1 cellular context compared by ENCODE assay signal in the genomic region with DNA sequence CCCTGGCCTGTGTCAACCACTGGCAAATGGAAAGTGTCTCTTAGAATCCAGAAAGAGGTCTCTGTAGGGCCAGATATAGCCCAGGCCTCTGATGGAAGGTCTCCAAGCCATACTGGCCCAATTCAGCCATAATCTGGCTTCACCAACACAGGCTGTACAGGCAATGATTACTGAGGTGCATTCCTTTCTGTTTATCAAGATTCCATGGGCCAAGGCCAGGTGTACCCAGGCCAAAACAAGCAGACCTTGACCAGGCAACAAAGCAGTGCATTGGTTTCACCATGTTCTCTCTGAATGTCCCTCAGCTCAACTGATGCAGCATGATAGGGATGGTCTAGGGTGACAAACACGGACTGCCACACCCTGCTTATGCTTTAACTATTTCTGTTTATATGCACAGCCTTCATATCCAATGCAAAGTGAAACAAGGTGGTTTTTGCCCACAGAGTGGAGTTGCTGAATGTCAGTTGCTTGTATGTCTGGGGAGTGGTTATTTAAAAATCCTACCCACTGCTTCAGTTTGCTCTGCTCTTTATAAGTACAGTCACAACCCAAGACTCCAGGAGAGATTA.
TF ChIP-seq lines count a peak whose summit lies in the region.

No MANE protein-coding gene starts in this region.

TF ChIP-seq in HepG2, 621 proteins besides CTCF, POLR2A, EP300 and RAD21 (continued from another document and continues in another):
- TF ChIP-seq, protein P1, sequence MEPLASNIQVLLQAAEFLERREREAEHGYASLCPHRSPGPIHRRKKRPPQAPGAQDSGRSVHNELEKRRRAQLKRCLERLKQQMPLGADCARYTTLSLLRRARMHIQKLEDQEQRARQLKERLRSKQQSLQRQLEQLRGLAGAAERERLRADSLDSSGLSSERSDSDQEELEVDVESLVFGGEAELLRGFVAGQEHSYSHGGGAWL (CRISPR knock-in tag; IDR thresholded peaks at IDR 0.05), result no peak
- TF ChIP-seq YEATS2 (CRISPR knock-in tag; IDR thresholded peaks at IDR 0.05; ENCODE audit: borderline replicate concordance) (peak; percentile 55; the same call in 1 of the 2 replicates), WIZ (CRISPR knock-in tag; IDR thresholded peaks at IDR 0.05) (peak; percentile 85; the same call in 1 of the 2 replicates), HMG20A (CRISPR knock-in tag; IDR thresholded peaks at IDR 0.05; ENCODE audit: borderline replicate concordance) (peak; percentile 89), TAF1 (CRISPR knock-in tag; IDR thresholded peaks at IDR 0.05) (no peak; the same call in 1 of the 2 replicates), JARID2 (CRISPR knock-in tag; IDR thresholded peaks at IDR 0.05; ENCODE audit: insufficient replicate concordance) (no peak), NCOA5 (CRISPR knock-in tag; IDR thresholded peaks at IDR 0.05) (no peak), HNF4A (CRISPR knock-in tag; IDR thresholded peaks at IDR 0.05) (peak; percentile 98), ZNF17 (CRISPR knock-in tag; IDR thresholded peaks at IDR 0.05) (no peak), GATAD2A (CRISPR knock-in tag; IDR thresholded peaks at IDR 0.05) (peak; percentile 96), NPAS2 (CRISPR knock-in tag; IDR thresholded peaks at IDR 0.05; ENCODE audit: borderline replicate concordance) (no peak), CREB1 (IDR thresholded peaks at IDR 0.05) (no peak), CREB1 (CRISPR knock-in tag; IDR thresholded peaks at IDR 0.05) (peak; percentile 50; the same call in 1 of the 2 replicates), JUN (CRISPR knock-in tag; IDR thresholded peaks at IDR 0.05) (no peak), ZFAT (CRISPR knock-in tag; conservative IDR thresholded peaks at IDR 0.05) (no peak), SPEN (CRISPR knock-in tag; IDR thresholded peaks at IDR 0.05; ENCODE audit: low read depth) (peak; percentile 79), ZMYM4 (CRISPR knock-in tag; IDR thresholded peaks at IDR 0.05) (peak; percentile 89), ZNF230 (CRISPR knock-in tag; IDR thresholded peaks at IDR 0.05) (no peak), KLF11 (CRISPR knock-in tag; IDR thresholded peaks at IDR 0.05) (no peak), HES4 (CRISPR knock-in tag; IDR thresholded peaks at IDR 0.05; ENCODE audit: borderline replicate concordance) (no peak), GPN1 (CRISPR knock-in tag; IDR thresholded peaks at IDR 0.05; ENCODE audit: borderline replicate concordance) (no peak), SIN3B (IDR thresholded peaks at IDR 0.05; ENCODE audit: low read length) (no peak), HOXA5 (CRISPR knock-in tag; IDR thresholded peaks at IDR 0.05) (no peak), PRMT3 (CRISPR knock-in tag; IDR thresholded peaks at IDR 0.05; ENCODE audit: borderline replicate concordance, low read depth) (no peak), ZNF546 (CRISPR knock-in tag; conservative IDR thresholded peaks at IDR 0.05) (no peak), STAG1 (CRISPR knock-in tag; IDR thresholded peaks at IDR 0.05) (peak; percentile 25; the same call in 1 of the 2 replicates), KDM5B (CRISPR knock-in tag; IDR thresholded peaks at IDR 0.05; ENCODE audit: borderline replicate concordance) (no peak), ZNF549 (CRISPR knock-in tag; IDR thresholded peaks at IDR 0.05) (no peak), XRCC5 (optimal IDR thresholded peaks at IDR 0.05; ENCODE audit: low read length) (no peak), RCOR2 (CRISPR knock-in tag; IDR thresholded peaks at IDR 0.05) (peak; percentile 80; the same call in 1 of the 2 replicates), ZFYVE20 (CRISPR knock-in tag; IDR thresholded peaks at IDR 0.05; ENCODE audit: borderline replicate concordance, low read depth) (no peak), SMARCC2 (IDR thresholded peaks at IDR 0.05) (no peak), ZNF678 (CRISPR knock-in tag; IDR thresholded peaks at IDR 0.05) (no peak), ZBTB3 (CRISPR knock-in tag; IDR thresholded peaks at IDR 0.05; ENCODE audit: borderline replicate concordance, low read depth) (no peak), ZFP36L2 (CRISPR knock-in tag; IDR thresholded peaks at IDR 0.05) (no peak)
- TF ChIP-seq, protein P2, sequence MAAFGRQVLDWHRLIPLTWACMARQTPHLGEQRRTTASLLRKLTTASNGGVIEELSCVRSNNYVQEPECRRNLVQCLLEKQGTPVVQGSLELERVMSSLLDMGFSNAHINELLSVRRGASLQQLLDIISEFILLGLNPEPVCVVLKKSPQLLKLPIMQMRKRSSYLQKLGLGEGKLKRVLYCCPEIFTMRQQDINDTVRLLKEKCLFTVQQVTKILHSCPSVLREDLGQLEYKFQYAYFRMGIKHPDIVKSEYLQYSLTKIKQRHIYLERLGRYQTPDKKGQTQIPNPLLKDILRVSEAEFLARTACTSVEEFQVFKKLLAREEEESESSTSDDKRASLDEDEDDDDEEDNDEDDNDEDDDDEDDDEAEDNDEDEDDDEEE (CRISPR knock-in tag; IDR thresholded peaks at IDR 0.05), result 0 out of 2 replicates have a peak, but pooled peaks have one; percentile 46
- TF ChIP-seq, protein P3, sequence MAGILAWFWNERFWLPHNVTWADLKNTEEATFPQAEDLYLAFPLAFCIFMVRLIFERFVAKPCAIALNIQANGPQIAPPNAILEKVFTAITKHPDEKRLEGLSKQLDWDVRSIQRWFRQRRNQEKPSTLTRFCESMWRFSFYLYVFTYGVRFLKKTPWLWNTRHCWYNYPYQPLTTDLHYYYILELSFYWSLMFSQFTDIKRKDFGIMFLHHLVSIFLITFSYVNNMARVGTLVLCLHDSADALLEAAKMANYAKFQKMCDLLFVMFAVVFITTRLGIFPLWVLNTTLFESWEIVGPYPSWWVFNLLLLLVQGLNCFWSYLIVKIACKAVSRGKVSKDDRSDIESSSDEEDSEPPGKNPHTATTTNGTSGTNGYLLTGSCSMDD (CRISPR knock-in tag; IDR thresholded peaks at IDR 0.05), result no peak
- TF ChIP-seq, protein P4, sequence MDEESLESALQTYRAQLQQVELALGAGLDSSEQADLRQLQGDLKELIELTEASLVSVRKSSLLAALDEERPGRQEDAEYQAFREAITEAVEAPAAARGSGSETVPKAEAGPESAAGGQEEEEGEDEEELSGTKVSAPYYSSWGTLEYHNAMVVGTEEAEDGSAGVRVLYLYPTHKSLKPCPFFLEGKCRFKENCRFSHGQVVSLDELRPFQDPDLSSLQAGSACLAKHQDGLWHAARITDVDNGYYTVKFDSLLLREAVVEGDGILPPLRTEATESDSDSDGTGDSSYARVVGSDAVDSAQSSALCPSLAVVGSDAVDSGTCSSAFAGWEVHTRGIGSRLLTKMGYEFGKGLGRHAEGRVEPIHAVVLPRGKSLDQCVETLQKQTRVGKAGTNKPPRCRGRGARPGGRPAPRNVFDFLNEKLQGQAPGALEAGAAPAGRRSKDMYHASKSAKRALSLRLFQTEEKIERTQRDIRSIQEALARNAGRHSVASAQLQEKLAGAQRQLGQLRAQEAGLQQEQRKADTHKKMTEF (CRISPR knock-in tag; IDR thresholded peaks at IDR 0.05), result peak; percentile 59; the same call in 1 of the 2 replicates
- TF ChIP-seq, protein P5, sequence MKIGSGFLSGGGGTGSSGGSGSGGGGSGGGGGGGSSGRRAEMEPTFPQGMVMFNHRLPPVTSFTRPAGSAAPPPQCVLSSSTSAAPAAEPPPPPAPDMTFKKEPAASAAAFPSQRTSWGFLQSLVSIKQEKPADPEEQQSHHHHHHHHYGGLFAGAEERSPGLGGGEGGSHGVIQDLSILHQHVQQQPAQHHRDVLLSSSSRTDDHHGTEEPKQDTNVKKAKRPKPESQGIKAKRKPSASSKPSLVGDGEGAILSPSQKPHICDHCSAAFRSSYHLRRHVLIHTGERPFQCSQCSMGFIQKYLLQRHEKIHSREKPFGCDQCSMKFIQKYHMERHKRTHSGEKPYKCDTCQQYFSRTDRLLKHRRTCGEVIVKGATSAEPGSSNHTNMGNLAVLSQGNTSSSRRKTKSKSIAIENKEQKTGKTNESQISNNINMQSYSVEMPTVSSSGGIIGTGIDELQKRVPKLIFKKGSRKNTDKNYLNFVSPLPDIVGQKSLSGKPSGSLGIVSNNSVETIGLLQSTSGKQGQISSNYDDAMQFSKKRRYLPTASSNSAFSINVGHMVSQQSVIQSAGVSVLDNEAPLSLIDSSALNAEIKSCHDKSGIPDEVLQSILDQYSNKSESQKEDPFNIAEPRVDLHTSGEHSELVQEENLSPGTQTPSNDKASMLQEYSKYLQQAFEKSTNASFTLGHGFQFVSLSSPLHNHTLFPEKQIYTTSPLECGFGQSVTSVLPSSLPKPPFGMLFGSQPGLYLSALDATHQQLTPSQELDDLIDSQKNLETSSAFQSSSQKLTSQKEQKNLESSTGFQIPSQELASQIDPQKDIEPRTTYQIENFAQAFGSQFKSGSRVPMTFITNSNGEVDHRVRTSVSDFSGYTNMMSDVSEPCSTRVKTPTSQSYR (CRISPR knock-in tag; IDR thresholded peaks at IDR 0.05; ENCODE audit: borderline replicate concordance), result peak; percentile 33; the same call in 1 of the 2 replicates
- TF ChIP-seq, protein P6, sequence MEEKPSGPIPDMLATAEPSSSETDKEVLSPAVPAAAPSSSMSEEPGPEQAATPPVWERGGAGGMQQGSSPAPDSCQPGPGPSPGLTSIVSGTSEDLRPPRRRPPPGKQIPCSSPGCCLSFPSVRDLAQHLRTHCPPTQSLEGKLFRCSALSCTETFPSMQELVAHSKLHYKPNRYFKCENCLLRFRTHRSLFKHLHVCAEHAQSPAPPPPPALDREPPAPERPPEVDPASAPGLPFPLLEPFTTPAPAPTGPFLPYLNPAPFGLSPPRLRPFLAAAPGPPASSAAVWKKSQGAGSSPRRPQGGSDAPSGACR (CRISPR knock-in tag; IDR thresholded peaks at IDR 0.05), result no peak
- TF ChIP-seq, protein P7, sequence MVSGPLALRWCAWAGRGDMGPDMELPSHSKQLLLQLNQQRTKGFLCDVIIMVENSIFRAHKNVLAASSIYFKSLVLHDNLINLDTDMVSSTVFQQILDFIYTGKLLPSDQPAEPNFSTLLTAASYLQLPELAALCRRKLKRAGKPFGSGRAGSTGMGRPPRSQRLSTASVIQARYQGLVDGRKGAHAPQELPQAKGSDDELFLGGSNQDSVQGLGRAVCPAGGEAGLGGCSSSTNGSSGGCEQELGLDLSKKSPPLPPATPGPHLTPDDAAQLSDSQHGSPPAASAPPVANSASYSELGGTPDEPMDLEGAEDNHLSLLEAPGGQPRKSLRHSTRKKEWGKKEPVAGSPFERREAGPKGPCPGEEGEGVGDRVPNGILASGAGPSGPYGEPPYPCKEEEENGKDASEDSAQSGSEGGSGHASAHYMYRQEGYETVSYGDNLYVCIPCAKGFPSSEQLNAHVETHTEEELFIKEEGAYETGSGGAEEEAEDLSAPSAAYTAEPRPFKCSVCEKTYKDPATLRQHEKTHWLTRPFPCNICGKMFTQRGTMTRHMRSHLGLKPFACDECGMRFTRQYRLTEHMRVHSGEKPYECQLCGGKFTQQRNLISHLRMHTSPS (CRISPR knock-in tag; IDR thresholded peaks at IDR 0.05; ENCODE audit: low read depth), result peak; percentile 79; the same call in 1 of the 2 replicates
- TF ChIP-seq, protein P8, sequence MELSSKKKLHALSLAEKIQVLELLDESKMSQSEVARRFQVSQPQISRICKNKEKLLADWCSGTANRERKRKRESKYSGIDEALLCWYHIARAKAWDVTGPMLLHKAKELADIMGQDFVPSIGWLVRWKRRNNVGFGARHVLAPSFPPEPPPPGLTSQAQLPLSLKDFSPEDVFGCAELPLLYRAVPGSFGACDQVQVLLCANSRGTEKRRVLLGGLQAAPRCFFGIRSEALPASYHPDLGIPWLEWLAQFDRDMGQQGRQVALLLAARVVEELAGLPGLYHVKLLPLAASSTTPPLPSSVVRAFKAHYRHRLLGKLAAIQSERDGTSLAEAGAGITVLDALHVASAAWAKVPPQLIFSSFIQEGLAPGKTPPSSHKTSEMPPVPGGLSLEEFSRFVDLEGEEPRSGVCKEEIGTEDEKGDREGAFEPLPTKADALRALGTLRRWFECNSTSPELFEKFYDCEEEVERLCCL (CRISPR knock-in tag; IDR thresholded peaks at IDR 0.05; ENCODE audit: borderline replicate concordance), result no peak
- TF ChIP-seq, protein P9, sequence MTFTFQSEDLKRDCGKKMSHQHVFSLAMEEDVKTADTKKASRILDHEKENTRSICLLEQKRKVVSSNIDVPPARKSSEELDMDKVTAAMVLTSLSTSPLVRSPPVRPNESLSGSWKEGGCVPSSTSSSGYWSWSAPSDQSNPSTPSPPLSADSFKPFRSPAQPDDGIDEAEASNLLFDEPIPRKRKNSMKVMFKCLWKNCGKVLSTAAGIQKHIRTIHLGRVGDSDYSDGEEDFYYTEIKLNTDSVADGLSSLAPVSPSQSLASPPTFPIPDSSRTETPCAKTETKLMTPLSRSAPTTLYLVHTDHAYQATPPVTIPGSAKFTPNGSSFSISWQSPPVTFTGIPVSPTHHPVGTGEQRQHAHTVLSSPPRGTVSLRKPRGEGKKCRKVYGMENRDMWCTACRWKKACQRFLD (CRISPR knock-in tag; IDR thresholded peaks at IDR 0.05; ENCODE audit: borderline replicate concordance), result no peak
- TF ChIP-seq, protein P10, sequence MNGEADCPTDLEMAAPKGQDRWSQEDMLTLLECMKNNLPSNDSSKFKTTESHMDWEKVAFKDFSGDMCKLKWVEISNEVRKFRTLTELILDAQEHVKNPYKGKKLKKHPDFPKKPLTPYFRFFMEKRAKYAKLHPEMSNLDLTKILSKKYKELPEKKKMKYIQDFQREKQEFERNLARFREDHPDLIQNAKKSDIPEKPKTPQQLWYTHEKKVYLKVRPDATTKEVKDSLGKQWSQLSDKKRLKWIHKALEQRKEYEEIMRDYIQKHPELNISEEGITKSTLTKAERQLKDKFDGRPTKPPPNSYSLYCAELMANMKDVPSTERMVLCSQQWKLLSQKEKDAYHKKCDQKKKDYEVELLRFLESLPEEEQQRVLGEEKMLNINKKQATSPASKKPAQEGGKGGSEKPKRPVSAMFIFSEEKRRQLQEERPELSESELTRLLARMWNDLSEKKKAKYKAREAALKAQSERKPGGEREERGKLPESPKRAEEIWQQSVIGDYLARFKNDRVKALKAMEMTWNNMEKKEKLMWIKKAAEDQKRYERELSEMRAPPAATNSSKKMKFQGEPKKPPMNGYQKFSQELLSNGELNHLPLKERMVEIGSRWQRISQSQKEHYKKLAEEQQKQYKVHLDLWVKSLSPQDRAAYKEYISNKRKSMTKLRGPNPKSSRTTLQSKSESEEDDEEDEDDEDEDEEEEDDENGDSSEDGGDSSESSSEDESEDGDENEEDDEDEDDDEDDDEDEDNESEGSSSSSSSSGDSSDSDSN (CRISPR knock-in tag; IDR thresholded peaks at IDR 0.05), result no peak
- TF ChIP-seq, protein P11, sequence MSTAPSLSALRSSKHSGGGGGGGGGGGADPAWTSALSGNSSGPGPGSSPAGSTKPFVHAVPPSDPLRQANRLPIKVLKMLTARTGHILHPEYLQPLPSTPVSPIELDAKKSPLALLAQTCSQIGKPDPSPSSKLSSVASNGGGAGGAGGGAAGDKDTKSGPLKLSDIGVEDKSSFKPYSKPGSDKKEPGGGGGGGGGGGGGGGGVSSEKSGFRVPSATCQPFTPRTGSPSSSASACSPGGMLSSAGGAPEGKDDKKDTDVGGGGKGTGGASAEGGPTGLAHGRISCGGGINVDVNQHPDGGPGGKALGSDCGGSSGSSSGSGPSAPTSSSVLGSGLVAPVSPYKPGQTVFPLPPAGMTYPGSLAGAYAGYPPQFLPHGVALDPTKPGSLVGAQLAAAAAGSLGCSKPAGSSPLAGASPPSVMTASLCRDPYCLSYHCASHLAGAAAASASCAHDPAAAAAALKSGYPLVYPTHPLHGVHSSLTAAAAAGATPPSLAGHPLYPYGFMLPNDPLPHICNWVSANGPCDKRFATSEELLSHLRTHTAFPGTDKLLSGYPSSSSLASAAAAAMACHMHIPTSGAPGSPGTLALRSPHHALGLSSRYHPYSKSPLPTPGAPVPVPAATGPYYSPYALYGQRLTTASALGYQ (CRISPR knock-in tag; IDR thresholded peaks at IDR 0.05), result peak; percentile 33; the same call in 1 of the 2 replicates
